17 cellular contexts compared by ENCODE assay signal in the genomic region with DNA sequence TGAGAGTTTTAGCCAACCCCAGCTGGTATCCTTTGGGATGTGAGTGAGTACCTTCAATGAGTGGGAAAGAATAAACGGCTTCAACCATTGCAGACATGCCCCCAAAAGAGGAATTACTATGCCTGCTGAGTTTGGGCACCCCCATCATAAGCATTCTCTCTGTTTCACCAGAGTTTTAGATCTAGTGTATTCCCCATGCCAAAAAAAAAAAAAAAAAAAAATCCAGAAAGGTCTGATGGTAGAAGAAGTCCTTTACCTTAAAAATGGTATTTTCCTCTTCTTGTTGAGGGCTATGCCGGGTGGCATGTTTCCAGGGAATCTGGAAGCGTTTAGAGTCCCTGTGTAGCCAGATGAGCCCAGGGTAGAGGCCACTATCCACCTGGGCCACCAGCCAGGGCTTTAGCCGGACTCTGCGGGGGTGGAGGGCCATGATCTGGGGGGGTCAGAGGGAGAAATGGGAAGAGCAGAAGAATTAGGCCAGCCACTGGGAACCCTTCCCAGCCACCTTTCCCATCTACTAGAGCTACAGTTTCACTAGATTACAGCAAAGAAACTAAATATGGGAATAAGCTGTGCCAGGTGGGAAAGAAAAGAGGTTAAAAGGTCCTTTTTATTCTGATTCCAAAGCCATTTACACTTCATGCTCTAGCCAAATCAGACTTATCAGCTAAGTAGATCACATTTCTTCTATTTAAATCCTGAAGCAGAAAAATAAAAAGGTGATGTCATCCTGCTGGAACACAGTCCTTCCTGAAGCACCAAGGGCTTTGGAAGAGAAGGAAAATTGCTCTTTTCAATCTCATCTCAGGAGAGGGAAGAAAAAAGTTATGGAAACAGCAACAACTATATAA. TPM values are rescaled to one million over a fixed set of nuclear protein-coding genes. Genes with fewer than 3 reads are reported as not detected.
DNase-seq lines count a peak whose midpoint lies in the region; ATAC-seq and TF ChIP-seq lines count a peak whose summit lies in the region.
"Had no signal": no experiment of that assay in that cellular context is flagged by ENCODE, and none has a peak within 500 bp of the region (broad histone marks: within the 10 kb centered on the region; RNA-seq: fewer than 3 reads in every experiment).

No MANE protein-coding gene starts in this region.

- TF ChIP-seq CTCF in left lung (IDR thresholded peaks at IDR 0.05) = no peak

- H3K4me1 ChIP-seq in aorta (ENCODE audit: control insufficient read depth in 1 of 2, insufficient read depth in 2 of 2, low read length in 2 of 2) (peaks cover 3 to 8% of the 10 kb centered on the region in 2 donors), left lung (peaks cover 0 to 7% of the 10 kb centered on the region in 2 donors)

- H3K4me3 ChIP-seq in aorta (ENCODE audit: low read length in 2 of 2) = no peak overlapping the region
- no peak overlapping the region for H3K4me3 ChIP-seq in left lung
- H3K4me3 ChIP-seq: smooth muscle cell had no signal

- H3K36me3 ChIP-seq in aorta (ENCODE audit: control insufficient read depth in 1 of 2, insufficient read depth in 2 of 2, low read length in 1 of 2) (no peaks in the 10 kb centered on the region), left lung (no peaks in the 10 kb centered on the region)

- H3K27ac ChIP-seq in aorta (ENCODE audit: low read depth in 1 of 2, low read length in 2 of 2) (peak overlapping the region; percentile 31 to 41), left lung (no peak overlapping the region)

- intact Hi-C loops in aorta (cut with DNase I) = no loop called here
- intact Hi-C loops in left lung (cut with DNase I) = no loop called here

- ATAC-seq in aorta (ENCODE audit: low FRiP score) (no peak), GM21528 (IDR thresholded peaks at IDR 0.05; ENCODE audit: low FRiP score, unreplicated experiment) (no peak), GM21825 (IDR thresholded peaks at IDR 0.05; ENCODE audit: unreplicated experiment) (no peak), left lung (no peak)
- ATAC-seq: activated naive CD4-positive, alpha-beta T cell treated with anti-CD3 and anti-CD28 coated beads, Interleukin-2, amount 50 U/mL, for 72 hours had no signal

- no peaks in the 10 kb centered on the region for H3K9me3 ChIP-seq in aorta (ENCODE audit: control insufficient read depth, low read length)
- H3K9me3 ChIP-seq in left lung = no peaks in the 10 kb centered on the region

- H3K27me3 ChIP-seq in aorta (ENCODE audit: control insufficient read depth in 1 of 2, insufficient read depth in 2 of 2, low read length in 1 of 2) (no peaks in the 10 kb centered on the region), left lung (peaks cover 0 to 17% of the 10 kb centered on the region in 2 donors)

- 38 to 41% methylated on average over 5 of the region's 5 CpGs for WGBS in aorta, 2 donors

- peak; percentile 38 for DNase-seq in NCI-H2107 treated with DMSO at 0.1 percent for 48 hours (lab: John Stamatoyannopoulos, UW; ENCODE audit: unreplicated experiment)
- no peak for DNase-seq in NCI-H2107 (lab: John Stamatoyannopoulos, UW)
- peak; percentile 47 to 87 for DNase-seq in dermis microvascular lymphatic vessel endothelial cell (ENCODE audit: low read depth in 2 of 2)
- peak; percentile 8 for DNase-seq in medulla oblongata (ENCODE audit: extremely low spot score)
- DNase-seq in aorta = no peak
- DNase-seq in left lung = no peak
- DNase-seq: COR-L47, foreskin melanocyte, NCI-H1436 treated with DMSO at 0.1 percent for 48 hours, nephron progenitor cell, SIG-M5 had no signal

RNA-seq across cellular contexts. Expression of gene IRF6, which starts 4.7 kb away (rescaled TPM):
- total RNA-seq in dermis microvascular lymphatic vessel endothelial cell (0.51 and 2.6 TPM in 2 replicates), aorta (1 to 10 TPM; 1.9 to 3.8 TPM), left lung (10 to 100 TPM; 15.7 to 26.5 TPM)
- 1 to 10 TPM; 2.6 to 9.8 TPM for polyA plus RNA-seq in aorta
- total RNA-seq: A172 had no signal

RNA-seq across cellular contexts. Expression of gene C1orf74, which starts 16.9 kb away (rescaled TPM):
- 1.9 and 2.1 TPM in 2 replicates for total RNA-seq in dermis microvascular lymphatic vessel endothelial cell
- 1 to 10 TPM; 1.1 to 1.6 TPM for total RNA-seq in aorta
- under 1 TPM; 0.69 to 0.75 TPM for polyA plus RNA-seq in aorta
- 1 to 10 TPM; 1.8 to 2.2 TPM for total RNA-seq in left lung

RNA-seq across cellular contexts. Expression of gene UTP25, which starts 26.6 kb away (rescaled TPM):
- total RNA-seq in dermis microvascular lymphatic vessel endothelial cell (4.0 and 5.3 TPM in 2 replicates), aorta (1 to 10 TPM; 7.2 to 8.1 TPM), left lung (1 to 10 TPM; 4.1 to 7.2 TPM)
- 1 to 10 TPM in 1 of 2 donors, under 1 TPM in 1; 0.50 to 3.0 TPM for polyA plus RNA-seq in aorta

RNA-seq across cellular contexts. Expression of gene TRAF3IP3, which starts 45.4 kb away (rescaled TPM):
- total RNA-seq in dermis microvascular lymphatic vessel endothelial cell (not detected in 2 replicates), aorta (1 to 10 TPM; 4.3 to 9.0 TPM), left lung (10 to 100 TPM in 1 of 2 donors, 1 to 10 TPM in 1; 4.5 to 13.5 TPM)
- 1 to 10 TPM in 1 of 2 donors, under 1 TPM in 1; 0.88 to 1.1 TPM for polyA plus RNA-seq in aorta
- total RNA-seq: A172, kidney epithelial cell had no signal
- polyA plus RNA-seq: smooth muscle cell had no signal

Comparison
In these comparisons a context has a peak if more than half of its experiments do, and no peak if none do; other contexts are left out.
1. DNase-seq: peak in NCI-H2107 treated with DMSO at 0.1 percent for 48 hours (single experiment), dermis microvascular lymphatic vessel endothelial cell (2 of 2) and medulla oblongata (single experiment); none in NCI-H2107 (single experiment), aorta (0 of 2) and left lung (0 of 2).
2. H3K27ac ChIP-seq: peak in aorta (2 of 2); none in left lung (0 of 2).